Comparison of ENCODE assay signal across 36 cellular contexts in genomic region chr1:45003741-45004140, GRCh38.
"Had no signal": no experiment of that assay in that cellular context is flagged by ENCODE, and none has a peak within 500 bp of the region (broad histone marks: within the 10 kb centered on the region; RNA-seq: fewer than 3 reads in every experiment).

No MANE protein-coding gene starts in this region.

- H3K27me3 ChIP-seq: adrenal gland, body of pancreas, MG63, Peyer's patch had no signal

- H3K4me3 ChIP-seq: adrenal gland, body of pancreas, MG63, Peyer's patch had no signal

- FAIRE-seq: astrocyte had no signal

- H3K9me3 ChIP-seq: adrenal gland, body of pancreas, MG63, Peyer's patch had no signal

- H3K4me1 ChIP-seq: Peyer's patch had no signal

- DNase-seq: activated CD4-positive, alpha-beta memory T cell treated with anti-CD3 and anti-CD28 coated beads, Interleukin-2, amount 10 ng/mL, durations not matched to agents 7 days and 5 days; activated CD4-positive, alpha-beta T cell treated with anti-CD3 and anti-CD28 coated beads for 1 hour; activated CD4-positive, alpha-beta T cell treated with anti-CD3 and anti-CD28 coated beads for 48 hours; activated CD4-positive, CD25-positive, alpha-beta regulatory T cell; activated CD8-positive, alpha-beta memory T cell treated with anti-CD3 and anti-CD28 coated beads for 24 hours; activated CD8-positive, alpha-beta memory T cell treated with anti-CD3 and anti-CD28 coated beads, Interleukin-2, amount 10 ng/mL, durations not matched to agents 7 days and 5 days; activated CD8-positive, alpha-beta memory T cell treated with anti-CD3 and anti-CD28 coated beads, Interleukin-2, amount 50 U/mL, for 48 hours; activated gamma-delta T cell; activated naive CD4-positive, alpha-beta T cell treated with anti-CD3 and anti-CD28 coated beads for 36 hours; activated T-cell treated with anti-CD3 and anti-CD28 coated beads, Interleukin-2, amount 50 U/mL, for 48 hours; body of pancreas; caudate nucleus; Karpas-422; KBM-7; MG63; NCI-H1048; NCI-H1105 treated with DMSO at 0.1 percent for 48 hours; NCI-H1436; NCI-H1694; NCI-H1930; NCI-H2081 treated with DMSO at 0.1 percent for 48 hours; NCI-H226; NCI-H446 treated with DMSO at 0.1 percent for 48 hours; NCI-H524; NK-92 treated with Interleukin-12 subunit alpha and Interleukin-12 subunit beta, amount 100 ng/mL, for 24 hours; PC-3; Peyer's patch; Right ventricle myocardium superior; SW 1271; T-helper 1 cell; T-helper 2 cell; T-helper 9 cell; WERI-Rb-1 had no signal

- H3K27ac ChIP-seq: adrenal gland, body of pancreas, Peyer's patch, WERI-Rb-1 had no signal

- ATAC-seq: activated CD8-positive, alpha-beta memory T cell treated with anti-CD3 and anti-CD28 coated beads, Interleukin-2, amount 10 ng/mL, durations not matched to agents 7 days and 5 days; activated naive CD4-positive, alpha-beta T cell treated with anti-CD3 and anti-CD28 coated beads, Interleukin-2, amount 50 U/mL, for 72 hours; body of pancreas; PC-3 had no signal
